ENCODE assay signal across 41 cellular contexts in genomic region chrX:149851864-149852263, GRCh38. TPM values are rescaled to one million over a fixed set of nuclear protein-coding genes. Genes with fewer than 3 reads are reported as not detected.
"Had no signal": no experiment of that assay in that cellular context is flagged by ENCODE, and none has a peak within 500 bp of the region (broad histone marks: within the 10 kb centered on the region; RNA-seq: fewer than 3 reads in every experiment).

No MANE protein-coding gene starts in this region.

- H3K9me3 ChIP-seq: MG63 had no signal

- DNase-seq: Kasumi-1, MG63, MM.1S, MV-4-11, NCI-H1048, NCI-H1092, NCI-H1092 treated with DMSO at 0.1 percent for 48 hours, NCI-H1105, NCI-H1105 treated with DMSO at 0.1 percent for 48 hours, NCI-H1417, NCI-H1417 treated with DMSO at 0.1 percent for 48 hours, NCI-H1436, NCI-H1436 treated with DMSO at 0.1 percent for 48 hours, NCI-H146, NCI-H1694, NCI-H1694 treated with DMSO at 0.1 percent for 48 hours, NCI-H187, NCI-H187 treated with DMSO at 0.1 percent for 48 hours, NCI-H1930, NCI-H2029, NCI-H2029 treated with DMSO at 0.1 percent for 48 hours, NCI-H2081, NCI-H2081 treated with DMSO at 0.1 percent for 48 hours, NCI-H2107, NCI-H2171, NCI-H2171 treated with DMSO at 0.1 percent for 48 hours, NCI-H2227 treated with DMSO at 0.1 percent for 48 hours, NCI-H226, NCI-H345, NCI-H446, NCI-H446 treated with DMSO at 0.1 percent for 48 hours, NCI-H510A, NCI-H510A treated with DMSO at 0.1 percent for 48 hours, NCI-H524, NCI-H524 treated with DMSO at 0.1 percent for 48 hours, NCI-H526, NCI-H526 treated with DMSO at 0.1 percent for 48 hours had no signal

- H3K36me3 ChIP-seq: MG63 had no signal

- H3K4me3 ChIP-seq: MG63 had no signal

- H3K27me3 ChIP-seq: MG63 had no signal

RNA-seq across cellular contexts. Expression of gene MAGEA8, which starts 29.1 kb away (rescaled TPM):
- total RNA-seq: LHCN-M2, M059J, MCF 10A, NCI-H460 had no signal
